In the genomic region with DNA sequence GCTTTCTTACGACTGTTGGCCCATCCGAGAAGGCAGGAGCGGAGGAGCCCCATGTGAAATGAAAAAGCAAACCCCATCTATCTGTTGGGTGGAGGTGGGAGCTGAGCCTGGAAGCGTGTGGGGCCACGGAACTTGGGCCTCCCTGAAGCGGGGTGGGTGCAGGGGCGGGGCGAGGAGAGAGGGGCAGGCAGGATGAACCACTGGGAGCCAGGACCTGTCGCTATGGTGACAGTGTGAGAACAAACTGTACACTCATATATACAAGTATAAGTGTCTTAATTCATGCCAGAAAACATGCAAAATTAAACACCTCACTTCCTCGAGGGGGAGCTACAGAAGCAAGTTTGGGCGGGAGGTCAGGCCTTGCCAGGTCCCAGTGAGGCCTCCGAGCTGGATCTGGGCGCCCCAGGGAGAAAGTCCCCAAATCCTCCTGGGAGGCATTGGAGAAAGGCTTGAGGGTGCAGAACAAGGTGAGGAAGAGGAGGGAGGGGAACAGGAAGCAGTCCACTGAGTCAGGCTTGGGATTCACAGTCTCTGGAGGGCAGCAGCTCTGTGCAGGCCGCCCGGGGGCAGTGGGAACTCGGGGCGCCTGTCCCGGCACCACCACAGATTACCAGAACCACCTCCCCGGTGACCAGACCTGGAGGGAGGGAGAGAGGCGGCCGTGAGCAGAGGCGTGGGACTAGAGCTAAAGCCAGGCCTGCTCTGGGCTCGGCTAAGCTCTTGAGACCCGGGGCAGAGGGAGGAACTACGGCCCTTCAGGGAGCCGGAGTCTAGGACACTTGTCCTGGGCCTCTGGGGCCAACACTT, we compare ENCODE assay signal across 10 cellular contexts. TPM values are rescaled to one million over a fixed set of nuclear protein-coding genes. Genes with fewer than 3 reads are reported as not detected.
A peak's percentile ranks its signal among the peaks of the same experiment; 100 is the strongest.
DNase-seq lines count a peak whose midpoint lies in the region; ATAC-seq and TF ChIP-seq lines count a peak whose summit lies in the region.
"Had no signal": no experiment of that assay in that cellular context is flagged by ENCODE, and none has a peak within 500 bp of the region (broad histone marks: within the 10 kb centered on the region; RNA-seq: fewer than 3 reads in every experiment).

No MANE protein-coding gene starts in this region.

- 75 to 84% (median 78%) methylated on average over 25 to 26 of the region's 26 CpGs for WGBS in psoas muscle, 3 donors

- peak overlapping the region; percentile 61; the same call in 1 of the 2 replicates for H2AFZ ChIP-seq in OCI-LY3 (ENCODE audit: low read depth, low read length)

- H3K9ac ChIP-seq in OCI-LY3 (ENCODE audit: low read length): no peak overlapping the region

- H3K79me2 ChIP-seq in OCI-LY3 (ENCODE audit: low read length): no peaks in the 10 kb centered on the region

- no peaks in the 10 kb centered on the region for H4K20me1 ChIP-seq in OCI-LY3 (ENCODE audit: insufficient read depth, low read length)

- H3K27ac ChIP-seq in OCI-LY3 (ENCODE audit: low read length) (no peak overlapping the region), psoas muscle (no peak overlapping the region)

- H3K4me3 ChIP-seq in OCI-LY3 (ENCODE audit: low read length) (no peak overlapping the region), fibroblast of mammary gland (ENCODE audit: control insufficient read depth, low read depth, low read length) (no peak overlapping the region), psoas muscle (no peak overlapping the region), H7 (ENCODE audit: insufficient read depth, low read depth, low read length) (no peak overlapping the region)

- peak; percentile 67 for DNase-seq in fibroblast of mammary gland (ENCODE audit: low read depth)
- peak in 1 of 2 donors; percentile 31 for DNase-seq in psoas muscle
- no peak for DNase-seq in H7
- no peak for DNase-seq in activated CD4-positive, alpha-beta T cell treated with anti-CD3 and anti-CD28 coated beads, Interleukin-2, amount 50 U/mL, for 1 hour
- no peak for DNase-seq in HuH-7.5 (ENCODE audit: low spot score)
- DNase-seq: midbrain had no signal

- H3K36me3 ChIP-seq in OCI-LY3 (replicated peaks; ENCODE audit: low read depth, low read length) (no peaks in the 10 kb centered on the region), psoas muscle (ENCODE audit: insufficient read depth in 1 of 2, low read depth in 1 of 2) (no peaks in the 10 kb centered on the region), H7 (replicated peaks; ENCODE audit: control insufficient read depth, insufficient read depth, low read length) (peaks cover 55% of the 10 kb centered on the region)

- ATAC-seq in psoas muscle: peak in 3 of 4 donors; percentile 20 to 69 (median 33)
- ATAC-seq in HG02623 (IDR thresholded peaks at IDR 0.05; ENCODE audit: unreplicated experiment): no peak
- ATAC-seq: activated T-helper 17 cell treated with anti-CD3 and anti-CD28 coated beads, Interleukin-2, amount 50 U/mL, for 72 hours had no signal

- TF ChIP-seq CTCF in GM12873 (IDR thresholded peaks at IDR 0.05; ENCODE audit: insufficient read depth, low read depth, low read length, missing control alignments) (peak; percentile 44), OCI-LY3 (IDR thresholded peaks at IDR 0.05; ENCODE audit: low read depth, low read length) (peak; percentile 74), fibroblast of mammary gland (conservative IDR thresholded peaks at IDR 0.05; ENCODE audit: control insufficient read depth, insufficient read depth, low read depth, low read length) (peak; percentile 23), psoas muscle (IDR thresholded peaks at IDR 0.05) (no peak)

- H3K4me1 ChIP-seq in OCI-LY3 (ENCODE audit: low read length) (no peaks in the 10 kb centered on the region), psoas muscle (no peaks in the 10 kb centered on the region)

- no peak overlapping the region for H3K4me2 ChIP-seq in OCI-LY3 (ENCODE audit: low read length)

- no peaks in the 10 kb centered on the region for H3K9me3 ChIP-seq in OCI-LY3 (ENCODE audit: insufficient read depth, low read length)
- H3K9me3 ChIP-seq in psoas muscle: no peaks in the 10 kb centered on the region

- intact Hi-C loops in psoas muscle (cut with DNase I): no loop called here

- H3K27me3 ChIP-seq in OCI-LY3 (ENCODE audit: low read depth, low read length): peaks cover 5% of the 10 kb centered on the region; the same call in 1 of the 2 replicates
- no peaks in the 10 kb centered on the region for H3K27me3 ChIP-seq in psoas muscle (ENCODE audit: insufficient read depth in 3 of 3, low read length in 2 of 3)
- H3K27me3 ChIP-seq in H7 (ENCODE audit: control insufficient read depth, insufficient read depth, low read length): no peaks in the 10 kb centered on the region

RNA-seq across cellular contexts. Expression of a gene that starts 34.8 kb away (rescaled TPM):
- total RNA-seq in psoas muscle: 1 to 10 TPM; 1.9 to 3.6 (median 2.3) TPM
- polyA plus RNA-seq in psoas muscle: 1 to 10 TPM; 1.6 to 2.0 (median 2.0) TPM
- 8.5 and 9.4 TPM in 2 replicates for total RNA-seq in H7 (2014; rRNA removed; shearing (Covaris generic))
- total RNA-seq: activated T-helper 17 cell treated with anti-CD3 and anti-CD28 coated beads, Interleukin-2, amount 50 U/mL, for 72 hours had no signal
